Comparison of ENCODE assay signal across 20 cellular contexts in genomic region chr11:132539590-132540368, GRCh38.
"Had no signal": no experiment of that assay in that cellular context is flagged by ENCODE, and none has a peak within 500 bp of the region (broad histone marks: within the 10 kb centered on the region; RNA-seq: fewer than 3 reads in every experiment).

No MANE protein-coding gene starts in this region.

- H3K4me3 ChIP-seq: body of pancreas, left lung, mucosa of descending colon, tibial nerve had no signal

- H3K27me3 ChIP-seq: body of pancreas, foreskin keratinocyte, left lung, neutrophil, tibial nerve had no signal

- H3K27ac Mint-ChIP-seq: activated CD4-positive, alpha-beta memory T cell treated with anti-CD3 and anti-CD28 coated beads for 36 hours; activated naive CD8-positive, alpha-beta T cell; naive thymus-derived CD4-positive, alpha-beta T cell; stimulated activated naive B cell treated with anti-CD40 and anti-IgM and Interleukin-4, amounts not matched to agents 10 μg/mL and 1 μg/mL and 100 μg/mL, for 72 hours; T-helper 17 cell had no signal

- H3K36me3 Mint-ChIP-seq: activated CD4-positive, alpha-beta memory T cell treated with anti-CD3 and anti-CD28 coated beads for 36 hours; activated naive CD8-positive, alpha-beta T cell; naive thymus-derived CD4-positive, alpha-beta T cell; stimulated activated naive B cell treated with anti-CD40 and anti-IgM and Interleukin-4, amounts not matched to agents 10 μg/mL and 1 μg/mL and 100 μg/mL, for 72 hours had no signal

- H3K9me3 Mint-ChIP-seq: activated CD4-positive, alpha-beta memory T cell treated with anti-CD3 and anti-CD28 coated beads for 36 hours; activated T-cell treated with anti-CD3 and anti-CD28 coated beads, Interleukin-2, amount 50 U/mL, for 4 hours; stimulated activated naive B cell treated with anti-CD40 and anti-IgM and Interleukin-4, amounts not matched to agents 10 μg/mL and 1 μg/mL and 100 μg/mL, for 72 hours had no signal

- H3K27ac ChIP-seq: body of pancreas, foreskin keratinocyte, left lung, neutrophil, tibial nerve, WERI-Rb-1 had no signal

- H3K4me1 ChIP-seq: body of pancreas, foreskin keratinocyte, left lung, tibial nerve had no signal

- H3K4me3 Mint-ChIP-seq: activated CD4-positive, alpha-beta memory T cell treated with anti-CD3 and anti-CD28 coated beads for 36 hours; activated naive CD8-positive, alpha-beta T cell; activated T-cell treated with anti-CD3 and anti-CD28 coated beads, Interleukin-2, amount 50 U/mL, for 4 hours; naive thymus-derived CD4-positive, alpha-beta T cell; stimulated activated naive B cell treated with anti-CD40 and anti-IgM and Interleukin-4, amounts not matched to agents 10 μg/mL and 1 μg/mL and 100 μg/mL, for 72 hours; T-helper 17 cell had no signal

- H3K27me3 Mint-ChIP-seq: activated CD4-positive, alpha-beta memory T cell treated with anti-CD3 and anti-CD28 coated beads for 36 hours; activated naive CD8-positive, alpha-beta T cell; naive thymus-derived CD4-positive, alpha-beta T cell; stimulated activated naive B cell treated with anti-CD40 and anti-IgM and Interleukin-4, amounts not matched to agents 10 μg/mL and 1 μg/mL and 100 μg/mL, for 72 hours; T-helper 17 cell had no signal

- DNase-seq: activated CD4-positive, alpha-beta memory T cell treated with anti-CD3 and anti-CD28 coated beads for 36 hours; activated gamma-delta T cell; activated T-cell treated with anti-CD3 and anti-CD28 coated beads, Interleukin-2, amount 50 U/mL, for 4 hours; amniotic stem cell; body of pancreas; effector memory CD4-positive, alpha-beta T cell; foreskin keratinocyte; glutamatergic neuron; kidney; left lung; mammary epithelial cell; mucosa of descending colon; naive thymus-derived CD4-positive, alpha-beta T cell; stimulated activated CD4-positive, alpha-beta T cell treated with anti-CD3 and anti-CD28 coated beads, Interleukin-2, amount 100 ng/mL, for 48 hours; stimulated activated naive B cell treated with anti-CD40 and anti-IgM and Interleukin-4, amounts not matched to agents 10 μg/mL and 1 μg/mL and 100 μg/mL, for 72 hours; T-helper 17 cell; WERI-Rb-1 had no signal

- H3K4me1 Mint-ChIP-seq: naive thymus-derived CD4-positive, alpha-beta T cell; stimulated activated naive B cell treated with anti-CD40 and anti-IgM and Interleukin-4, amounts not matched to agents 10 μg/mL and 1 μg/mL and 100 μg/mL, for 72 hours; T-helper 17 cell had no signal

- H3K9me3 ChIP-seq: body of pancreas, left lung, neutrophil, tibial nerve had no signal

- H3K36me3 ChIP-seq: left lung, neutrophil, tibial nerve, WERI-Rb-1 had no signal
